9 cellular contexts compared by ENCODE assay signal in genomic region chr13:19818223-19818842, GRCh38. TPM values are rescaled to one million over a fixed set of nuclear protein-coding genes. Genes with fewer than 3 reads are reported as not detected.
A peak's percentile ranks its signal among the peaks of the same experiment; 100 is the strongest.
DNase-seq lines count a peak whose midpoint lies in the region; ATAC-seq, FAIRE-seq and TF ChIP-seq lines count a peak whose summit lies in the region.
"Had no signal": no experiment of that assay in that cellular context is flagged by ENCODE, and none has a peak within 500 bp of the region (broad histone marks: within the 10 kb centered on the region; RNA-seq: fewer than 3 reads in every experiment).

No MANE protein-coding gene starts in this region.

- H3K18ac ChIP-seq in H1 (ENCODE audit: extremely low read depth, low read length): no peak overlapping the region

- H3K27ac ChIP-seq in H1 (ENCODE audit: low read depth, low read length): no peak overlapping the region

- H4K8ac ChIP-seq in H1 (ENCODE audit: extremely low read depth, insufficient read depth, low read length): no peak overlapping the region

- no peak overlapping the region for H2BK5ac ChIP-seq in H1 (ENCODE audit: low read depth, low read length)

- no peak overlapping the region for H3K14ac ChIP-seq in H1 (ENCODE audit: insufficient read length)

- no peak for TF ChIP-seq POLR2A in H1 (IDR thresholded peaks at IDR 0.05; ENCODE audit: control extremely low read depth in 1 of 2, low read depth in 2 of 2, low read length in 2 of 2)

- H3K36me3 ChIP-seq in H1 (ENCODE audit: control insufficient read depth in 2 of 4, insufficient read depth in 4 of 4, low read length in 3 of 4): peaks cover 0 to 7% (median 1%) of the 10 kb centered on the region in 4 experiments; a peak in 1 of 8 replicates

- peaks cover 11% of the 10 kb centered on the region for H3K36me3 Mint-ChIP-seq in natural killer cell

- intact Hi-C loops in natural killer cell (cut with micrococcal nuclease): no loop called here

- H3K4me2 ChIP-seq in H1 (ENCODE audit: insufficient read depth in 1 of 2, low read depth in 2 of 2, low read length in 2 of 2): 0 out of 4 replicates have a peak overlapping the region, but pooled peaks of 1 of the 2 experiments have one; percentile 5

- no peak overlapping the region for H4K91ac ChIP-seq in H1 (replicated peaks; ENCODE audit: insufficient read length, low read length)

- peak overlapping the region in 1 of 2 donors; percentile 76 for H3K27ac Mint-ChIP-seq in natural killer cell
- H3K27ac Mint-ChIP-seq: IgD-negative memory B cell had no signal

- CTCF ChIA-PET in H1 (lab: Charles Lee; ENCODE audit: partially characterized antibody): interaction anchor here (0.6 to 2.9 kb wide), 17 partner anchors 11 to 157 kb away, joined by 3 to 17 read pairs (median 4); no protein-coding TSS in a partner anchor

- H4K5ac ChIP-seq in H1 (ENCODE audit: insufficient read length, low read depth, low read length): no peak overlapping the region

- H3K4me1 ChIP-seq in H1 (replicated peaks in 1 of 4; ENCODE audit: control insufficient read depth in 3 of 4, insufficient read depth in 4 of 4, low read length in 3 of 4): peaks cover 0 to 3% (median under 1%) of the 10 kb centered on the region in 4 experiments; a peak in 1 of 7 replicates

- no peak overlapping the region for H2BK120ac ChIP-seq in H1 (replicated peaks; ENCODE audit: low read depth, low read length)

- no peak overlapping the region for H2BK20ac ChIP-seq in H1 (ENCODE audit: low read length)

- H4K20me1 ChIP-seq in H1 (replicated peaks in 1 of 2; ENCODE audit: control insufficient read depth in 1 of 2, insufficient read depth in 2 of 2, low read length in 2 of 2): peaks cover 1 to 2% of the 10 kb centered on the region in 2 experiments

- H2BK12ac ChIP-seq in H1 (ENCODE audit: low read depth, low read length): no peak overlapping the region

- no peak overlapping the region for H3K56ac ChIP-seq in H1 (replicated peaks; ENCODE audit: insufficient read length, low read depth, low read length)

- H3K4me3 Mint-ChIP-seq in natural killer cell: no peak overlapping the region
- H3K4me3 Mint-ChIP-seq: IgD-negative memory B cell had no signal

- H3K27me3 Mint-ChIP-seq in natural killer cell (ENCODE audit: low read depth in 2 of 2): no peaks in the 10 kb centered on the region
- H3K27me3 Mint-ChIP-seq: IgD-negative memory B cell had no signal

- no peaks in the 10 kb centered on the region for H3K27me3 ChIP-seq in H1 (replicated peaks in 1 of 4; ENCODE audit: control insufficient read depth in 3 of 4, extremely low read depth in 1 of 4, insufficient read depth in 3 of 4, low read length in 3 of 4)

- peaks cover 3 to 6% of the 10 kb centered on the region in 2 experiments; a peak in 2 of 4 replicates for H3K9me3 ChIP-seq in H1 (ENCODE audit: insufficient read depth in 2 of 2, low read depth in 1 of 2, low read length in 1 of 2)

- H3K79me2 ChIP-seq in H1 (ENCODE audit: control insufficient read depth in 1 of 2, insufficient read depth in 2 of 2, low read length in 2 of 2): no peaks in the 10 kb centered on the region

- no peak for FAIRE-seq in H1 (lab: Jason Lieb, UNC)

- H3K23ac ChIP-seq in H1 (ENCODE audit: insufficient read length): no peak overlapping the region

- ATAC-seq in natural killer cell: peak in 1 of 3 donors; percentile 44
- ATAC-seq in HG02642 (IDR thresholded peaks at IDR 0.05; ENCODE audit: poor library complexity, unreplicated experiment): no peak
- no peak for ATAC-seq in HG02870 (IDR thresholded peaks at IDR 0.05; ENCODE audit: unreplicated experiment)

- H2AK5ac ChIP-seq in H1 (ENCODE audit: low read depth, low read length): no peak overlapping the region

- no peaks in the 10 kb centered on the region for H3K23me2 ChIP-seq in H1 (ENCODE audit: low read depth, low read length)

- H3K79me1 ChIP-seq in H1 (ENCODE audit: low read depth, low read length): no peaks in the 10 kb centered on the region

- H3K4ac ChIP-seq in H1 (replicated peaks; ENCODE audit: insufficient read length, low read depth, low read length): no peak overlapping the region

- H2BK15ac ChIP-seq in H1 (ENCODE audit: low read length): no peak overlapping the region

- TF ChIP-seq CTCF in GM20000 (IDR thresholded peaks at IDR 0.05; ENCODE audit: extremely low read depth, missing control alignments) (peak; percentile 30), H1 (IDR thresholded peaks at IDR 0.05; ENCODE audit: control extremely low read depth in 1 of 3, insufficient read depth in 1 of 3, low read depth in 1 of 3, low read length in 3 of 3) (peak; percentile 89 to 100 (median 99)), natural killer cell (IDR thresholded peaks at IDR 0.05) (no peak)

- DNase-seq in GM20000 (ENCODE audit: low spot score) (no peak), H1 (ENCODE audit: low read depth in 1 of 2, low spot score in 2 of 2) (peak; percentile 77 to 97), natural killer cell (peak; percentile 22), midbrain (lab: John Stamatoyannopoulos, UW) (no peak), NCI-H2029 treated with DMSO at 0.1 percent for 48 hours (lab: John Stamatoyannopoulos, UW) (no peak)
- DNase-seq in activated CD4-positive, alpha-beta T cell treated with anti-CD3 and anti-CD28 coated beads for 4 hours: peak; percentile 12 to 18

- no peak overlapping the region for H3K4me3 ChIP-seq in H1 (ENCODE audit: extremely low read depth in 1 of 4, insufficient read depth in 2 of 4, low read depth in 3 of 4, low read length in 4 of 4)

- no peak overlapping the region for H3K9ac ChIP-seq in H1 (replicated peaks in 1 of 4; ENCODE audit: extremely low read depth in 1 of 4, low read depth in 3 of 4, low read length in 3 of 4)

- POLR2A ChIA-PET in H1 (lab: Charles Lee; ENCODE audit: partially characterized antibody): interaction anchor here (0.6 to 2.9 kb wide), 4 partner anchors 22 to 46 kb away, joined by 3 to 7 read pairs (median 4); partner anchors contain the start of gene PSPC1

- H3K4me1 Mint-ChIP-seq in natural killer cell: peaks cover 15% of the 10 kb centered on the region in 2 donors

- 29 to 100% methylated on average over 1 to 27 of the region's 27 CpGs for WGBS in H1 (ENCODE audit: extremely low coverage in 1 of 2, insufficient coverage in 1 of 2, insufficient read length in 1 of 2, insufficient replicate concordance in 2 of 2, low coverage in 1 of 2, low lambda C conversion rate in 2 of 2, missing lambda C conversion rate in 1 of 2), 2 experiments

- no peaks in the 10 kb centered on the region for H3K9me3 Mint-ChIP-seq in natural killer cell
- H3K9me3 Mint-ChIP-seq: IgD-negative memory B cell had no signal

- peak; percentile 92 for TF ChIP-seq RAD21 in H1 (IDR thresholded peaks at IDR 0.05 in 1 of 2, conservative IDR thresholded peaks at IDR 0.05 in 1 of 2; ENCODE audit: low read depth in 2 of 2, low read length in 2 of 2)

- no peak for TF ChIP-seq EP300 in H1 (IDR thresholded peaks at IDR 0.05; ENCODE audit: borderline replicate concordance in 1 of 2, low read depth in 2 of 2, low read length in 2 of 2)

- H2AFZ ChIP-seq in H1 (ENCODE audit: low read length): peak overlapping the region; percentile 55; the same call in 1 of the 2 replicates

TF ChIP-seq in H1, 55 proteins besides CTCF, POLR2A, EP300 and RAD21 (continues in another document):
- TF ChIP-seq HDAC2 (IDR thresholded peaks at IDR 0.05; ENCODE audit: borderline replicate concordance in 1 of 2, low read depth in 2 of 2, low read length in 2 of 2): no peak
- peak; percentile 16; the same call in 1 of the 2 replicates for TF ChIP-seq E2F6 (IDR thresholded peaks at IDR 0.05)
- no peak for TF ChIP-seq TCF12 (IDR thresholded peaks at IDR 0.05; ENCODE audit: low read depth, low read length)
- peak; percentile 32; the same call in 1 of the 2 replicates for TF ChIP-seq YY1 (IDR thresholded peaks at IDR 0.05; ENCODE audit: low read depth, low read length)
- no peak for TF ChIP-seq ASH2L (IDR thresholded peaks at IDR 0.05; ENCODE audit: low read length)
- TF ChIP-seq SIN3A (conservative IDR thresholded peaks at IDR 0.05 in 1 of 2, IDR thresholded peaks at IDR 0.05 in 1 of 2; ENCODE audit: low read depth in 1 of 2, low read length in 2 of 2): no peak; a peak in 1 of 4 replicates
- no peak for TF ChIP-seq SP2 (IDR thresholded peaks at IDR 0.05; ENCODE audit: low read length)
- TF ChIP-seq PHF8 (conservative IDR thresholded peaks at IDR 0.05; ENCODE audit: low read depth, low read length): no peak

RNA-seq across cellular contexts. Expression of gene PSPC1, which starts 35.6 kb away (rescaled TPM):
- total RNA-seq in H1 (2021; fragmentation: NEBNext Ultra II Directional; extraction: Animal tissue kit (Norgen Biotek cat#: 25700)): 97.4 and 98.2 TPM in 2 replicates
- 46.8 and 53.4 TPM in 2 replicates for polyA plus RNA-seq in H1 (2011; rRNA removed)
- 60.1 TPM for polyA plus RNA-seq in H1 (2011; cell fraction: cytosol; rRNA removed)
- 64.5 TPM for polyA plus RNA-seq in H1 (2011; cell fraction: nucleus; rRNA removed)
- 53.3 to 94.7 TPM (median 77.4 TPM) in 4 replicates for polyA plus RNA-seq in H1 (2012, experiment 1 of 2)
- polyA plus RNA-seq in H1 (2012, experiment 2 of 2): 7.6 TPM
- polyA plus RNA-seq in H1 (2013, experiment 1 of 2): 75.1 TPM
- 77.4 TPM for polyA plus RNA-seq in H1 (2013, experiment 2 of 2)
- 90.5 and 95.5 TPM in 2 replicates for polyA minus RNA-seq in H1 (2011; rRNA and poly(A)+ RNA removed)
- 40.8 TPM for polyA minus RNA-seq in H1 (2011; cell fraction: cytosol; rRNA and poly(A)+ RNA removed)
- 172 TPM for polyA minus RNA-seq in H1 (2011; cell fraction: nucleus; rRNA and poly(A)+ RNA removed)
- 100 to 1,000 TPM in 2 of 3 donors, 10 to 100 TPM in 1; 94.1 to 110 (median 107) TPM for total RNA-seq in natural killer cell

RNA-seq across cellular contexts. Expression of gene ZMYM5, which starts 45.1 kb away (rescaled TPM):
- 7.9 and 8.4 TPM in 2 replicates for total RNA-seq in H1 (2021; fragmentation: NEBNext Ultra II Directional; extraction: Animal tissue kit (Norgen Biotek cat#: 25700))
- 2.2 and 4.9 TPM in 2 replicates for polyA plus RNA-seq in H1 (2011; rRNA removed)
- 5.3 TPM for polyA plus RNA-seq in H1 (2011; cell fraction: cytosol; rRNA removed)
- 1.9 TPM for polyA plus RNA-seq in H1 (2011; cell fraction: nucleus; rRNA removed)
- polyA plus RNA-seq in H1 (2012, experiment 1 of 2): 4.5 to 7.3 TPM (median 5.5 TPM) in 4 replicates
- polyA plus RNA-seq in H1 (2012, experiment 2 of 2): 1.4 TPM
- polyA plus RNA-seq in H1 (2013, experiment 1 of 2): 7.3 TPM
- polyA plus RNA-seq in H1 (2013, experiment 2 of 2): 7.1 TPM
- 4.7 and 6.6 TPM in 2 replicates for polyA minus RNA-seq in H1 (2011; rRNA and poly(A)+ RNA removed)
- polyA minus RNA-seq in H1 (2011; cell fraction: cytosol; rRNA and poly(A)+ RNA removed): 2.5 TPM
- 7.7 TPM for polyA minus RNA-seq in H1 (2011; cell fraction: nucleus; rRNA and poly(A)+ RNA removed)
- total RNA-seq in natural killer cell: 10 to 100 TPM; 29.5 to 37.4 (median 36.0) TPM

Comparison
In these comparisons a context has a peak if more than half of its experiments do, and no peak if none do; other contexts are left out.
1. DNase-seq: peak in activated CD4-positive, alpha-beta T cell treated with anti-CD3 and anti-CD28 coated beads for 4 hours (2 of 2), H1 (2 of 2) and natural killer cell (single experiment); none in GM20000 (single experiment), midbrain (single experiment) and NCI-H2029 treated with DMSO at 0.1 percent for 48 hours (single experiment).